ENCODE assay signal across 1 cellular context in genomic region chr17:48491527-48492273, GRCh38.
TF ChIP-seq lines count a peak whose summit lies in the region.

No MANE protein-coding gene starts in this region.

TF ChIP-seq in K562, 482 proteins besides CTCF, POLR2A, EP300 and RAD21 (continues in another document):
- no peak for TF ChIP-seq PREB (CRISPR knock-in tag; IDR thresholded peaks at IDR 0.05)
- no peak for TF ChIP-seq RFX7 (CRISPR knock-in tag; IDR thresholded peaks at IDR 0.05)
- TF ChIP-seq ZNF431 (CRISPR knock-in tag; IDR thresholded peaks at IDR 0.05): no peak
- peak; percentile 40; the same call in 1 of the 2 replicates for TF ChIP-seq ATF7 (IDR thresholded peaks at IDR 0.05)
- TF ChIP-seq PML (IDR thresholded peaks at IDR 0.05; ENCODE audit: low read length): no peak
- TF ChIP-seq ZNF766 (CRISPR knock-in tag; conservative IDR thresholded peaks at IDR 0.05): 0 out of 2 replicates have a peak, but pooled peaks have one; percentile 20
- TF ChIP-seq EZH2 (IDR thresholded peaks at IDR 0.05; ENCODE audit: borderline replicate concordance, low read depth, low read length): no peak
- peak; percentile 27 for TF ChIP-seq RBBP5 (IDR thresholded peaks at IDR 0.05; ENCODE audit: borderline replicate concordance, insufficient read depth, low read length, poor library complexity, severe bottlenecking)
- no peak for TF ChIP-seq KDM4B (IDR thresholded peaks at IDR 0.05; ENCODE audit: borderline replicate concordance in 2 of 2, low read depth in 1 of 2)
- TF ChIP-seq ZC3H11A (IDR thresholded peaks at IDR 0.05; ENCODE audit: low read depth, low read length): no peak
- TF ChIP-seq ELF1 (tag; IDR thresholded peaks at IDR 0.05): peak; percentile 53; the same call in 1 of the 2 replicates
- no peak for TF ChIP-seq MTA2 (IDR thresholded peaks at IDR 0.05; ENCODE audit: low read depth)
- TF ChIP-seq MAFK (IDR thresholded peaks at IDR 0.05; ENCODE audit: low read length): no peak
- TF ChIP-seq, protein P1, sequence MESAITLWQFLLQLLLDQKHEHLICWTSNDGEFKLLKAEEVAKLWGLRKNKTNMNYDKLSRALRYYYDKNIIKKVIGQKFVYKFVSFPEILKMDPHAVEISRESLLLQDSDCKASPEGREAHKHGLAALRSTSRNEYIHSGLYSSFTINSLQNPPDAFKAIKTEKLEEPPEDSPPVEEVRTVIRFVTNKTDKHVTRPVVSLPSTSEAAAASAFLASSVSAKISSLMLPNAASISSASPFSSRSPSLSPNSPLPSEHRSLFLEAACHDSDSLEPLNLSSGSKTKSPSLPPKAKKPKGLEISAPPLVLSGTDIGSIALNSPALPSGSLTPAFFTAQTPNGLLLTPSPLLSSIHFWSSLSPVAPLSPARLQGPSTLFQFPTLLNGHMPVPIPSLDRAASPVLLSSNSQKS (CRISPR knock-in tag; IDR thresholded peaks at IDR 0.05): no peak
- 0 out of 2 replicates have a peak, but pooled peaks have one; percentile 34 for TF ChIP-seq ZNF444 (CRISPR knock-in tag; IDR thresholded peaks at IDR 0.05)
- peak; percentile 48; the same call in 1 of the 2 replicates for TF ChIP-seq DMBX1 (CRISPR knock-in tag; IDR thresholded peaks at IDR 0.05; ENCODE audit: borderline replicate concordance)
- peak; percentile 13; the same call in 1 of the 2 replicates for TF ChIP-seq L3MBTL2 (IDR thresholded peaks at IDR 0.05)
- peak; percentile 70; the same call in 1 of the 2 replicates for TF ChIP-seq SOX6 (IDR thresholded peaks at IDR 0.05)
- TF ChIP-seq EP400 (IDR thresholded peaks at IDR 0.05): peak; percentile 27; the same call in 1 of the 2 replicates
- 0 out of 2 replicates have a peak, but pooled peaks have one; percentile 28 for TF ChIP-seq BACH1 (tag; IDR thresholded peaks at IDR 0.05)
- peak; percentile 53; the same call in 1 of the 2 replicates for TF ChIP-seq CXXC5 (CRISPR knock-in tag; IDR thresholded peaks at IDR 0.05)
- TF ChIP-seq POLR2H (tag; IDR thresholded peaks at IDR 0.05; ENCODE audit: low read depth): peak; percentile 71
- TF ChIP-seq, protein P2, sequence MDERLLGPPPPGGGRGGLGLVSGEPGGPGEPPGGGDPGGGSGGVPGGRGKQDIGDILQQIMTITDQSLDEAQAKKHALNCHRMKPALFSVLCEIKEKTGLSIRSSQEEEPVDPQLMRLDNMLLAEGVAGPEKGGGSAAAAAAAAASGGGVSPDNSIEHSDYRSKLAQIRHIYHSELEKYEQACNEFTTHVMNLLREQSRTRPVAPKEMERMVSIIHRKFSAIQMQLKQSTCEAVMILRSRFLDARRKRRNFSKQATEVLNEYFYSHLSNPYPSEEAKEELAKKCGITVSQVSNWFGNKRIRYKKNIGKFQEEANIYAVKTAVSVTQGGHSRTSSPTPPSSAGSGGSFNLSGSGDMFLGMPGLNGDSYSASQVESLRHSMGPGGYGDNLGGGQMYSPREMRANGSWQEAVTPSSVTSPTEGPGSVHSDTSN (CRISPR knock-in tag; IDR thresholded peaks at IDR 0.05; ENCODE audit: low read depth): no peak
- TF ChIP-seq, protein P2 (tag; conservative IDR thresholded peaks at IDR 0.05; ENCODE audit: low read depth): peak; percentile 47
- no peak for TF ChIP-seq ZNF76 (CRISPR knock-in tag; IDR thresholded peaks at IDR 0.05; ENCODE audit: borderline replicate concordance)
- TF ChIP-seq SNRNP70 (optimal IDR thresholded peaks at IDR 0.05; ENCODE audit: low read depth, low read length): no peak
- no peak for TF ChIP-seq ZNF316 (IDR thresholded peaks at IDR 0.05)
- TF ChIP-seq NCOR1 (IDR thresholded peaks at IDR 0.05): peak; percentile 38; the same call in 1 of the 2 replicates
- 0 out of 4 replicates have a peak, but pooled peaks of 1 of the 2 experiments have one; percentile 28 for TF ChIP-seq MLLT1 (IDR thresholded peaks at IDR 0.05)
- TF ChIP-seq ZNF436 (CRISPR knock-in tag; IDR thresholded peaks at IDR 0.05): no peak
- no peak for TF ChIP-seq BRCA1 (IDR thresholded peaks at IDR 0.05)
- TF ChIP-seq BRCA1 (CRISPR knock-in tag; IDR thresholded peaks at IDR 0.05): no peak
- peak; percentile 92 for TF ChIP-seq BCOR (IDR thresholded peaks at IDR 0.05)
- peak; percentile 29; the same call in 1 of the 2 replicates for TF ChIP-seq GABPA (tag; conservative IDR thresholded peaks at IDR 0.05; ENCODE audit: low read depth)
- TF ChIP-seq, protein P3, sequence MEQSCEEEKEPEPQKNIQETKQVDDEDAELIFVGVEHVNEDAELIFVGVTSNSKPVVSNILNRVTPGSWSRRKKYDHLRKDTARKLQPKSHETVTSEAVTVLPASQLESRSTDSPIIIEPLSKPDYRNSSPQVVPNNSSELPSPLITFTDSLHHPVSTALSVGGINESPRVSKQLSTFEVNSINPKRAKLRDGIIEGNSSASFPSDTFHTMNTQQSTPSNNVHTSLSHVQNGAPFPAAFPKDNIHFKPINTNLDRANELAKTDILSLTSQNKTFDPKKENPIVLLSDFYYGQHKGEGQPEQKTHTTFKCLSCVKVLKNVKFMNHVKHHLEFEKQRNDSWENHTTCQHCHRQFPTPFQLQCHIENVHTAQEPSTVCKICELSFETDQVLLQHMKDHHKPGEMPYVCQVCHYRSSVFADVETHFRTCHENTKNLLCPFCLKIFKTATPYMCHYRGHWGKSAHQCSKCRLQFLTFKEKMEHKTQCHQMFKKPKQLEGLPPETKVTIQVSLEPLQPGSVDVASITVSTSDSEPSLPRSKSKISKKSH (CRISPR knock-in tag; IDR thresholded peaks at IDR 0.05): no peak
- TF ChIP-seq ZNF561 (CRISPR knock-in tag; conservative IDR thresholded peaks at IDR 0.05): no peak
- TF ChIP-seq ZNF277 (CRISPR knock-in tag; IDR thresholded peaks at IDR 0.05; ENCODE audit: borderline replicate concordance): no peak
- peak in 1 of 2 experiments; percentile 86; a peak in 2 of 4 replicates for TF ChIP-seq MAZ (CRISPR knock-in tag; conservative IDR thresholded peaks at IDR 0.05 in 1 of 2, IDR thresholded peaks at IDR 0.05 in 1 of 2)
- TF ChIP-seq POU5F1 (IDR thresholded peaks at IDR 0.05; ENCODE audit: borderline replicate concordance, low read depth, low read length, partially characterized antibody): no peak
- TF ChIP-seq GABPB2 (CRISPR knock-in tag; conservative IDR thresholded peaks at IDR 0.05): no peak
- TF ChIP-seq SPI1 (IDR thresholded peaks at IDR 0.05; ENCODE audit: borderline replicate concordance, low read depth, low read length): 0 out of 2 replicates have a peak, but pooled peaks have one; percentile 24
- TF ChIP-seq SP2 (IDR thresholded peaks at IDR 0.05; ENCODE audit: extremely low read depth, low read depth, low read length, poor library complexity, severe bottlenecking): no peak
- TF ChIP-seq ZNF121 (CRISPR knock-in tag; conservative IDR thresholded peaks at IDR 0.05): peak; percentile 96
- peak; percentile 29; the same call in 1 of the 2 replicates for TF ChIP-seq TCF3 (CRISPR knock-in tag; IDR thresholded peaks at IDR 0.05)
- TF ChIP-seq TBL1XR1 (IDR thresholded peaks at IDR 0.05; ENCODE audit: low read length in 2 of 2): peak in 1 of 2 experiments; percentile 44; a peak in 1 of 4 replicates
- TF ChIP-seq EGR1 (conservative IDR thresholded peaks at IDR 0.05): 0 out of 2 replicates have a peak, but pooled peaks have one; percentile 45
- TF ChIP-seq DPF2 (IDR thresholded peaks at IDR 0.05): peak; percentile 50; the same call in 1 of the 2 replicates
- peak; percentile 59 for TF ChIP-seq ARID1B (IDR thresholded peaks at IDR 0.05)
- peak; percentile 49; the same call in 1 of the 2 replicates for TF ChIP-seq FOXJ2 (tag; IDR thresholded peaks at IDR 0.05)
- TF ChIP-seq NBN (IDR thresholded peaks at IDR 0.05; ENCODE audit: low read depth): peak; percentile 64; the same call in 1 of the 2 replicates
- TF ChIP-seq ADNP (tag; IDR thresholded peaks at IDR 0.05): 0 out of 2 replicates have a peak, but pooled peaks have one; percentile 38
- TF ChIP-seq SMARCA4 (IDR thresholded peaks at IDR 0.05): peak; percentile 61
- TF ChIP-seq ARNT (IDR thresholded peaks at IDR 0.05): peak in 1 of 2 experiments; percentile 55; a peak in 1 of 4 replicates
- TF ChIP-seq, protein P4, sequence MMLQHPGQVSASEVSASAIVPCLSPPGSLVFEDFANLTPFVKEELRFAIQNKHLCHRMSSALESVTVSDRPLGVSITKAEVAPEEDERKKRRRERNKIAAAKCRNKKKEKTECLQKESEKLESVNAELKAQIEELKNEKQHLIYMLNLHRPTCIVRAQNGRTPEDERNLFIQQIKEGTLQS (IDR thresholded peaks at IDR 0.05): peak; percentile 10; the same call in 1 of the 2 replicates
- TF ChIP-seq, protein P4 (CRISPR knock-in tag; conservative IDR thresholded peaks at IDR 0.05): no peak
- no peak for TF ChIP-seq CAMTA2 (CRISPR knock-in tag; conservative IDR thresholded peaks at IDR 0.05)
- TF ChIP-seq BRD9 (IDR thresholded peaks at IDR 0.05; ENCODE audit: low read depth, partially characterized antibody): peak; percentile 76
- TF ChIP-seq STAT5B (CRISPR knock-in tag; IDR thresholded peaks at IDR 0.05): no peak
- peak in 1 of 2 experiments; percentile 37; a peak in 1 of 4 replicates for TF ChIP-seq HDAC1 (IDR thresholded peaks at IDR 0.05)
- TF ChIP-seq CEBPB (tag; IDR thresholded peaks at IDR 0.05): 0 out of 2 replicates have a peak, but pooled peaks have one; percentile 23
